Comparison of ENCODE assay signal across 8 cellular contexts in the genomic region with DNA sequence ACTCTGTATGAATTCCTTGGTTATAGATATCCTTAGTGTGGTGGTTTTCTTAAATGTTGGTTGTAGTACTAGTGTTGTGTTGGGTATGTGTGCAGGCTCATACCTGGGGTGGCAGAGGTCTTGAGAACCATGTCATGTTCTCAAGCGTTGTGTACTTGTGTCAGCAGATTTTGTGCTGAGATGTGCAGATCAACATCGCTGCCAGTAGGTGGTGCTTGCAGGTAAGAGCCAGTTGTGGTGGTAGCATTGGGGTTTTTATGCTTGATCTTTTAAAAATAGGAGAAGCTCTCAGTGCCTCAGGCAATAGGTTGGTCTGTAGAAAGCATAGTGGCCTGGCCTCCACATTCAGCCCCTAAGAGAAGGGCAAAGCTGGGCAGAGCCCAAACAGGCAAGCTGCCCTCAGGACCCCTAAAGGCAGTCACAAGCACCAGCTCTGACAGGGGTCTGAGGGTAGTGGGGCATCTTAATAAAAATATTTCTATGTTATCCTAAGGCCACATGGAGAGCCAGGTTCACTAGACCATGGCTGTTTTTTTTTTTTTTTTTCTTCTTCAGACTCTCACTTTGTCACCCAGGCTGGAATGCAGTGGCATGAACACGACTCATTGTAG.
DNase-seq lines count a peak whose midpoint lies in the region; ATAC-seq and TF ChIP-seq lines count a peak whose summit lies in the region.

No MANE protein-coding gene starts in this region.

- no peaks in the 10 kb centered on the region for H3K4me1 Mint-ChIP-seq in T-helper 2 cell treated with Interferon-gamma antibody and Interleukin-4, amounts not matched to agents 5 μg/mL and 100 μg/mL, for 36 hours (ENCODE audit: low read depth)

- no peaks in the 10 kb centered on the region for H3K36me3 Mint-ChIP-seq in T-helper 2 cell treated with Interferon-gamma antibody and Interleukin-4, amounts not matched to agents 5 μg/mL and 100 μg/mL, for 36 hours (ENCODE audit: low read depth)

- H3K27me3 Mint-ChIP-seq in T-helper 2 cell treated with Interferon-gamma antibody and Interleukin-4, amounts not matched to agents 5 μg/mL and 100 μg/mL, for 36 hours (ENCODE audit: low read depth): peaks cover 3% of the 10 kb centered on the region

- DNase-seq in DMS153 (lab: John Stamatoyannopoulos, UW) (peak; percentile 3), HT1080 (ENCODE audit: low read depth) (peak; percentile 56), SK-N-DZ (ENCODE audit: low spot score) (peak; percentile 36), foreskin fibroblast (peak; percentile 4 to 29), ascending aorta (ENCODE audit: low spot score in 2 of 2) (no peak)
- DNase-seq in stimulated activated CD4-positive, alpha-beta T cell treated with anti-CD3 and anti-CD28 coated beads, Interleukin-4, amount 100 ng/mL, for 1 hour: peak; percentile 4
- DNase-seq in T-helper 2 cell treated with Interferon-gamma antibody and Interleukin-4, amounts not matched to agents 5 μg/mL and 100 μg/mL, for 36 hours (ENCODE audit: low spot score): no peak

- intact Hi-C loops in ascending aorta (cut with DNase I): no loop called here

- H3K36me3 ChIP-seq in ascending aorta: no peaks in the 10 kb centered on the region

- H3K27me3 ChIP-seq in ascending aorta: no peaks in the 10 kb centered on the region

- H3K9me3 Mint-ChIP-seq in T-helper 2 cell treated with Interferon-gamma antibody and Interleukin-4, amounts not matched to agents 5 μg/mL and 100 μg/mL, for 36 hours: no peaks in the 10 kb centered on the region

- H3K9me3 ChIP-seq in ascending aorta: no peaks in the 10 kb centered on the region

- peak; percentile 54 for ATAC-seq in GM19023 (IDR thresholded peaks at IDR 0.05; ENCODE audit: unreplicated experiment)

- no peak overlapping the region for H3K27ac ChIP-seq in ascending aorta

- TF ChIP-seq CTCF in foreskin fibroblast (IDR thresholded peaks at IDR 0.05; ENCODE audit: low read depth, low read length) (peak; percentile 67), ascending aorta (IDR thresholded peaks at IDR 0.05) (no peak)

- no peak overlapping the region for H3K4me3 ChIP-seq in foreskin fibroblast (ENCODE audit: low read depth in 1 of 2, low read length in 2 of 2)
- H3K4me3 ChIP-seq in ascending aorta: no peak overlapping the region

- no peaks in the 10 kb centered on the region for H3K4me1 ChIP-seq in ascending aorta

- no peak overlapping the region for H3K27ac Mint-ChIP-seq in T-helper 2 cell treated with Interferon-gamma antibody and Interleukin-4, amounts not matched to agents 5 μg/mL and 100 μg/mL, for 36 hours

- no peak overlapping the region for H3K4me3 Mint-ChIP-seq in T-helper 2 cell treated with Interferon-gamma antibody and Interleukin-4, amounts not matched to agents 5 μg/mL and 100 μg/mL, for 36 hours

Comparison
In these comparisons a context has a peak if more than half of its experiments do, and no peak if none do; other contexts are left out.
1. DNase-seq: peak in DMS153 (single experiment), HT1080 (single experiment), SK-N-DZ (single experiment), foreskin fibroblast (2 of 2) and stimulated activated CD4-positive, alpha-beta T cell treated with anti-CD3 and anti-CD28 coated beads, Interleukin-4, amount 100 ng/mL, for 1 hour (single experiment); none in T-helper 2 cell treated with Interferon-gamma antibody and Interleukin-4, amounts not matched to agents 5 μg/mL and 100 μg/mL, for 36 hours (single experiment) and ascending aorta (0 of 2).